8 cellular contexts compared by ENCODE assay signal in the genomic region with DNA sequence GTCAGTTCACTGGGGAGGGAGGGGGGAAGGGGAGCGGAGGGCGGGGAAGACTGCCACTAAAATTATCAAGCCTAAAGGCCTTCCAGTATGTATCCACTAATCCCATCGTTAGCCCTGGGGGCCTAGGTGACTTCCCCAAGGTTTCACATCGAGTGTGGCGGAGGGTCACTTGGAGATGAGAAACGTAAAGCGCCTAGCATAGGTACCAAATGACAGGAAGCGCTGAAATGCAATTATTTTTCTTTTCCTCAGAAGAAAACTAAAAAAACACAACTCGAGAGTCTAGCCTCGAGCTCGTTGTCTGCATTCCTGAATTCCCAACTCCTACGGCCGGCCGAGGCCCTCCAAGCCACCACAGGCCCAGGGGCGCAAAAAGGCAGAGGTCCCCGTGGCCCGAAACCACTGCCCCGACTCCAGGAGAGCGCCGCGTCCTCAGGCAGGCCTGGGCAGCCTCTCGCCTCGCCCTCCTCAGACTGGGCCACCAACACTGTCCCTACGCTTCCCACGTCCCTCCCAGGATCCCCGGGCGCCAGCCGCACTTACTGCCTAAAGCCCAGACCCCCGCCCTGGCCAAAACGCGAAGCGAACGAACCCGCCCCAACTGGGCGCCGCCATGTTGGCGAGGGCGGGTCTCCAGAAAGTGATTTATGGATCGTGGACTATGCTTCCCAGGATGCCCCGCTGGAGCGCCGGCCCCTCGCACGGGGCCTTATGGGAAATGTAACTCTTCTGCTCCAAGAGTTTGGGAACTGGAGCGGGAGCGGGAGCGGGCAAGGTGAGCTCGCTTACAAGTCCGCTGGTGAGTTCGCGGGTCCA. TPM values are rescaled to one million over a fixed set of nuclear protein-coding genes. Genes with fewer than 3 reads are reported as not detected.
A peak's percentile ranks its signal among the peaks of the same experiment; 100 is the strongest.
DNase-seq lines count a peak whose midpoint lies in the region; ATAC-seq, FAIRE-seq and TF ChIP-seq lines count a peak whose summit lies in the region.

A gene with protein sequence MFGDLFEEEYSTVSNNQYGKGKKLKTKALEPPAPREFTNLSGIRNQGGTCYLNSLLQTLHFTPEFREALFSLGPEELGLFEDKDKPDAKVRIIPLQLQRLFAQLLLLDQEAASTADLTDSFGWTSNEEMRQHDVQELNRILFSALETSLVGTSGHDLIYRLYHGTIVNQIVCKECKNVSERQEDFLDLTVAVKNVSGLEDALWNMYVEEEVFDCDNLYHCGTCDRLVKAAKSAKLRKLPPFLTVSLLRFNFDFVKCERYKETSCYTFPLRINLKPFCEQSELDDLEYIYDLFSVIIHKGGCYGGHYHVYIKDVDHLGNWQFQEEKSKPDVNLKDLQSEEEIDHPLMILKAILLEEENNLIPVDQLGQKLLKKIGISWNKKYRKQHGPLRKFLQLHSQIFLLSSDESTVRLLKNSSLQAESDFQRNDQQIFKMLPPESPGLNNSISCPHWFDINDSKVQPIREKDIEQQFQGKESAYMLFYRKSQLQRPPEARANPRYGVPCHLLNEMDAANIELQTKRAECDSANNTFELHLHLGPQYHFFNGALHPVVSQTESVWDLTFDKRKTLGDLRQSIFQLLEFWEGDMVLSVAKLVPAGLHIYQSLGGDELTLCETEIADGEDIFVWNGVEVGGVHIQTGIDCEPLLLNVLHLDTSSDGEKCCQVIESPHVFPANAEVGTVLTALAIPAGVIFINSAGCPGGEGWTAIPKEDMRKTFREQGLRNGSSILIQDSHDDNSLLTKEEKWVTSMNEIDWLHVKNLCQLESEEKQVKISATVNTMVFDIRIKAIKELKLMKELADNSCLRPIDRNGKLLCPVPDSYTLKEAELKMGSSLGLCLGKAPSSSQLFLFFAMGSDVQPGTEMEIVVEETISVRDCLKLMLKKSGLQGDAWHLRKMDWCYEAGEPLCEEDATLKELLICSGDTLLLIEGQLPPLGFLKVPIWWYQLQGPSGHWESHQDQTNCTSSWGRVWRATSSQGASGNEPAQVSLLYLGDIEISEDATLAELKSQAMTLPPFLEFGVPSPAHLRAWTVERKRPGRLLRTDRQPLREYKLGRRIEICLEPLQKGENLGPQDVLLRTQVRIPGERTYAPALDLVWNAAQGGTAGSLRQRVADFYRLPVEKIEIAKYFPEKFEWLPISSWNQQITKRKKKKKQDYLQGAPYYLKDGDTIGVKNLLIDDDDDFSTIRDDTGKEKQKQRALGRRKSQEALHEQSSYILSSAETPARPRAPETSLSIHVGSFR (minus strand): TSS at position 642 of the 816 bp plus-strand sequence. CDS start 1,228 bp downstream, outside the sequence.

- ATAC-seq in HG02642 (IDR thresholded peaks at IDR 0.05; ENCODE audit: poor library complexity, unreplicated experiment): peak; percentile 84

- DNase-seq in GF-D8 (lab: John Stamatoyannopoulos, UW) (peak; percentile 44), NCI-H1436 treated with DMSO at 0.1 percent for 48 hours (lab: John Stamatoyannopoulos, UW) (peak; percentile 79), T-helper 9 cell (peak; percentile 28), astrocyte of the cerebellum (ENCODE audit: low read depth) (peak; percentile 82), hepatic stellate cell (ENCODE audit: low spot score) (peak; percentile 78), pulmonary artery endothelial cell (ENCODE audit: low read depth, low spot score) (peak; percentile 74), urothelium cell line (ENCODE audit: low spot score) (peak; percentile 93)

- in situ Hi-C loops in astrocyte of the cerebellum (cut with HindIII; ENCODE audit: low sequenced_read_pairs): no loop called here

- no peak for TF ChIP-seq CTCF in astrocyte of the cerebellum (IDR thresholded peaks at IDR 0.05; ENCODE audit: low read depth, low read length, missing control alignments)

- H3K4me3 ChIP-seq in astrocyte of the cerebellum (ENCODE audit: low read depth, low read length): peak within 1 kb of the TSS; percentile 88

- peak; percentile 52 for FAIRE-seq in urothelium cell line (lab: Jason Lieb, UNC)

RNA-seq across cellular contexts. Expression of the gene that starts here (rescaled TPM):
- 21.7 and 22.5 TPM in 2 replicates for total RNA-seq in pulmonary artery endothelial cell

Comparison
In these comparisons a context has a peak if more than half of its experiments do, and no peak if none do; other contexts are left out.
1. Peak in every context shown above with its lines: DNase-seq, ATAC-seq and H3K4me3 ChIP-seq.
2. DNase-seq: peak in every context shown above with its lines; median percentile 93 in urothelium cell line; 82 in astrocyte of the cerebellum; 79 in NCI-H1436 treated with DMSO at 0.1 percent for 48 hours; 78 in hepatic stellate cell; 74 in pulmonary artery endothelial cell; 44 in GF-D8; 28 in T-helper 9 cell.